Comparison of ENCODE assay signal across 8 cellular contexts in the genomic region with DNA sequence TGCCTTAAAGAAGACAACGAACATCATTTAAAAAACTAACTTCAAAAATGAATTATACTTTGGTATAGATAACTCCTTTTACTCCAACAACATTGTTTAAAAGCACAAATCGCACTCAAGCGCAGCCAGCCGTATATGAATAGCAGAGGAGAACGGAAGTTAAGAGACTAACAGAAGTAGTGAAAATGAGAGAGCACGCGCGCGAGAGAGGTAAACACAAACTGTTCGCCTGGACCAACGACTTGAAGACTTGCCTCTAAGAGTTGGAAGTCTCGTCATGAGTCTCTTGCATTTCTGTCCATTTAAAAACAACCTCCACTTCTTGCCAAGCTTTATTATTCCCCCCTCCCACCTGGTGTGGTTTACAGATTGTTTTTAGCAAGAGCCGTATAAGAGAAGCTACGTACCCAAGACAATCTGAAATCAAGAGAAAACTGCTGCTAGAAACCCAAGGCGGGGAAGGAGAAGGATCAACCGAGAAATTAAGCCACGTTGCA. TPM values are rescaled to one million over a fixed set of nuclear protein-coding genes. Genes with fewer than 3 reads are reported as not detected.
A peak's percentile ranks its signal among the peaks of the same experiment; 100 is the strongest.
DNase-seq lines count a peak whose midpoint lies in the region; ATAC-seq and TF ChIP-seq lines count a peak whose summit lies in the region.

No MANE protein-coding gene starts in this region.

- peak overlapping the region; percentile 95 for H3K27ac ChIP-seq in BLaER1
- H3K27ac ChIP-seq in esophagus (ENCODE audit: low read depth in 2 of 2, low read length in 1 of 2), result peak overlapping the region; percentile 91 to 93
- H3K27ac ChIP-seq in prostate gland, result peak overlapping the region; percentile 89

- 0% methylated on average over 17 of the region's 17 CpGs for WGBS in esophagus, 2 donors
- WGBS in prostate gland, result 1% methylated on average over 17 of the region's 17 CpGs

- H3K27me3 ChIP-seq in BLaER1 (no peaks in the 10 kb centered on the region), esophagus (ENCODE audit: control insufficient read depth in 1 of 2, insufficient read depth in 2 of 2, low read length in 2 of 2) (no peaks in the 10 kb centered on the region), prostate gland (replicated peaks; ENCODE audit: insufficient read depth) (no peaks in the 10 kb centered on the region)

- H4K20me1 ChIP-seq in BLaER1, result peaks cover 71% of the 10 kb centered on the region

- peaks cover 35% of the 10 kb centered on the region for H3K36me3 Mint-ChIP-seq in activated CD8-positive, alpha-beta T cell treated with anti-CD3 and anti-CD28 coated beads for 36 hours (ENCODE audit: low read depth)

- POLR2A ChIA-PET in activated CD8-positive, alpha-beta T cell treated with anti-CD3 and anti-CD28 coated beads for 36 hours (lab: Charles Lee), result interaction anchor here (0.7 to 3.5 kb wide), 11 partner anchors 9 to 209 kb away, joined by 3 to 27 read pairs (median 4); a partner anchor contains a TSS

- H3K9ac ChIP-seq in BLaER1, result peak overlapping the region; percentile 97

- TF ChIP-seq POLR2A in NB4 (IDR thresholded peaks at IDR 0.05; ENCODE audit: extremely low read depth, insufficient read length), result no peak
- no peak for TF ChIP-seq POLR2A in prostate gland (IDR thresholded peaks at IDR 0.05)

- H3K4me1 Mint-ChIP-seq in activated CD8-positive, alpha-beta T cell treated with anti-CD3 and anti-CD28 coated beads for 36 hours (ENCODE audit: low read depth), result peaks cover 48% of the 10 kb centered on the region

- no peak overlapping the region for H3K4me3 Mint-ChIP-seq in activated CD8-positive, alpha-beta T cell treated with anti-CD3 and anti-CD28 coated beads for 36 hours

- TF ChIP-seq CTCF in NB4 (IDR thresholded peaks at IDR 0.05; ENCODE audit: low read depth, low read length), result no peak
- TF ChIP-seq CTCF in activated CD8-positive, alpha-beta T cell treated with anti-CD3 and anti-CD28 coated beads for 36 hours (IDR thresholded peaks at IDR 0.05), result no peak
- no peak for TF ChIP-seq CTCF in prostate gland (IDR thresholded peaks at IDR 0.05)

- H3K36me3 ChIP-seq in BLaER1 (peaks cover 39% of the 10 kb centered on the region), esophagus (ENCODE audit: control insufficient read depth in 2 of 2, insufficient read depth in 2 of 2, low read length in 1 of 2) (no peaks in the 10 kb centered on the region), prostate gland (no peaks in the 10 kb centered on the region)

- H3K9me3 ChIP-seq in BLaER1, result peaks cover under 1% of the 10 kb centered on the region; the same call in 1 of the 2 replicates
- H3K9me3 ChIP-seq in esophagus (ENCODE audit: control insufficient read depth in 2 of 2, insufficient read depth in 1 of 2, low read depth in 1 of 2, low read length in 1 of 2), result no peaks in the 10 kb centered on the region
- no peaks in the 10 kb centered on the region for H3K9me3 ChIP-seq in prostate gland

- H3K27ac Mint-ChIP-seq in activated CD8-positive, alpha-beta T cell treated with anti-CD3 and anti-CD28 coated beads for 36 hours, result no peak overlapping the region

- intact Hi-C loops in activated CD8-positive, alpha-beta T cell treated with anti-CD3 and anti-CD28 coated beads for 36 hours (cut with micrococcal nuclease), result loop anchor here (10.0 kb wide), 3 partner anchors 131 to 209 kb away; a partner anchor contains a TSS
- intact Hi-C loops in prostate gland (cut with DNase I), result loop anchor here (5.0 to 10.0 kb wide), 2 partner anchors 81 to 209 kb away; a partner anchor contains a TSS

- H3K4me1 ChIP-seq in BLaER1 (peaks cover 41% of the 10 kb centered on the region), esophagus (ENCODE audit: control insufficient read depth in 2 of 2, insufficient read depth in 2 of 2, low read length in 1 of 2) (peaks cover 0 to 3% of the 10 kb centered on the region in 2 donors), prostate gland (replicated peaks) (no peaks in the 10 kb centered on the region)

- H3K4me2 ChIP-seq in BLaER1, result peak overlapping the region; percentile 93

- CTCF ChIA-PET in activated CD8-positive, alpha-beta T cell treated with anti-CD3 and anti-CD28 coated beads for 36 hours (lab: Charles Lee), result interaction anchor here (0.8 to 1.3 kb wide), 7 partner anchors 10 to 209 kb away, joined by 3 to 5 read pairs (median 4); a partner anchor contains a TSS

- no peaks in the 10 kb centered on the region for H3K9me3 Mint-ChIP-seq in activated CD8-positive, alpha-beta T cell treated with anti-CD3 and anti-CD28 coated beads for 36 hours

- H3K27me3 Mint-ChIP-seq in activated CD8-positive, alpha-beta T cell treated with anti-CD3 and anti-CD28 coated beads for 36 hours, result no peaks in the 10 kb centered on the region

- DNase-seq in GM19238 (ENCODE audit: insufficient read length, low spot score) (peak; percentile 23), NB4 (ENCODE audit: low read depth) (peak; percentile 64), prostate gland (ENCODE audit: low spot score) (no peak)
- peak; percentile 60 for DNase-seq in activated CD8-positive, alpha-beta T cell treated with anti-CD3 and anti-CD28 coated beads for 36 hours

- H3K4me3 ChIP-seq in BLaER1 (peak overlapping the region; percentile 86), NB4 (ENCODE audit: low read depth, low read length) (peak overlapping the region; percentile 90), esophagus (ENCODE audit: low read depth in 1 of 2, low read length in 2 of 2) (peak overlapping the region; percentile 96 to 99), prostate gland (peak overlapping the region; percentile 83)

- ATAC-seq in activated CD8-positive, alpha-beta T cell treated with anti-CD3 and anti-CD28 coated beads for 36 hours, result no peak
- ATAC-seq in GM18909 (IDR thresholded peaks at IDR 0.05; ENCODE audit: poor library complexity, unreplicated experiment) (no peak), HG03565 (IDR thresholded peaks at IDR 0.05; ENCODE audit: unreplicated experiment) (no peak)

RNA-seq across cellular contexts. Expression of a gene that starts 0.5 kb away (rescaled TPM):
- total RNA-seq in activated CD8-positive, alpha-beta T cell treated with anti-CD3 and anti-CD28 coated beads for 36 hours, result 100 to 1,000 TPM; 115 to 131 TPM
- polyA plus RNA-seq in esophagus, result 10 to 100 TPM; 44.4 to 64.9 TPM
- 100 to 1,000 TPM; 137 to 175 TPM for total RNA-seq in prostate gland

RNA-seq across cellular contexts. Expression of a gene that starts 1.0 kb away (rescaled TPM):
- 10 to 100 TPM; 16.8 to 21.6 TPM for total RNA-seq in activated CD8-positive, alpha-beta T cell treated with anti-CD3 and anti-CD28 coated beads for 36 hours
- polyA plus RNA-seq in esophagus, result 1 to 10 TPM; 2.7 to 3.8 TPM
- 10 to 100 TPM; 11.5 to 11.7 TPM for total RNA-seq in prostate gland
